12 cellular contexts compared by ENCODE assay signal in genomic region chr1:17207046-17207445, GRCh38. TPM values are rescaled to one million over a fixed set of nuclear protein-coding genes. Genes with fewer than 3 reads are reported as not detected.
DNase-seq lines count a peak whose midpoint lies in the region; ATAC-seq lines count a peak whose summit lies in the region.
"Had no signal": no experiment of that assay in that cellular context is flagged by ENCODE, and none has a peak within 500 bp of the region (broad histone marks: within the 10 kb centered on the region; RNA-seq: fewer than 3 reads in every experiment).

No MANE protein-coding gene starts in this region.

- no peaks in the 10 kb centered on the region for H3K36me3 Mint-ChIP-seq in activated naive CD4-positive, alpha-beta T cell treated with anti-CD3 and anti-CD28 coated beads for 36 hours (ENCODE audit: low read depth)

- peak; percentile 54 for ATAC-seq in GM21390 (IDR thresholded peaks at IDR 0.05; ENCODE audit: unreplicated experiment)
- ATAC-seq in GM21367 (IDR thresholded peaks at IDR 0.05; ENCODE audit: unreplicated experiment): no peak

- no peaks in the 10 kb centered on the region for H3K9me3 Mint-ChIP-seq in activated naive CD4-positive, alpha-beta T cell treated with anti-CD3 and anti-CD28 coated beads for 36 hours

- peaks cover 37% of the 10 kb centered on the region for H3K4me1 Mint-ChIP-seq in activated naive CD4-positive, alpha-beta T cell treated with anti-CD3 and anti-CD28 coated beads for 36 hours (ENCODE audit: low read depth)

- intact Hi-C loops in activated naive CD4-positive, alpha-beta T cell treated with anti-CD3 and anti-CD28 coated beads for 36 hours (cut with micrococcal nuclease): no loop called here

- H3K27ac Mint-ChIP-seq in activated naive CD4-positive, alpha-beta T cell treated with anti-CD3 and anti-CD28 coated beads for 36 hours: no peak overlapping the region

- H3K4me3 Mint-ChIP-seq in activated naive CD4-positive, alpha-beta T cell treated with anti-CD3 and anti-CD28 coated beads for 36 hours: no peak overlapping the region

- H3K27ac ChIP-seq in layer of hippocampus (ENCODE audit: low read depth, low read length): peak overlapping the region; percentile 47
- H3K27ac ChIP-seq: neutrophil had no signal

- H3K27me3 Mint-ChIP-seq in activated naive CD4-positive, alpha-beta T cell treated with anti-CD3 and anti-CD28 coated beads for 36 hours (ENCODE audit: low read depth): peaks cover 8% of the 10 kb centered on the region

- CTCF ChIA-PET in activated naive CD4-positive, alpha-beta T cell treated with anti-CD3 and anti-CD28 coated beads for 36 hours (lab: Charles Lee): interaction anchor here (2.1 kb wide), 1 partner anchor 82 kb away, joined by 7 read pairs; no protein-coding TSS in a partner anchor

- peak; percentile 21 for DNase-seq in COLO668 (lab: John Stamatoyannopoulos, UW; ENCODE audit: unreplicated experiment)
- peak; percentile 95 for DNase-seq in NOMO-1 treated with DMSO at 0.1 percent for 48 hours (lab: John Stamatoyannopoulos, UW; ENCODE audit: unreplicated experiment)
- no peak for DNase-seq in islet precursor cell
- no peak for DNase-seq in activated naive CD4-positive, alpha-beta T cell treated with anti-CD3 and anti-CD28 coated beads for 36 hours
- no peak for DNase-seq in NCI-H1436 treated with DMSO at 0.1 percent for 48 hours (lab: John Stamatoyannopoulos, UW)
- DNase-seq: activated CD4-positive, CD25-positive, alpha-beta regulatory T cell treated with anti-CD3 and anti-CD28 coated beads, Interleukin-2, amount 50 U/mL, for 72 hours; GF-D8 had no signal

- H3K27me3 ChIP-seq in layer of hippocampus (ENCODE audit: control insufficient read depth, insufficient read depth, low read length): no peaks in the 10 kb centered on the region

RNA-seq across cellular contexts. Expression of gene PADI1, which starts 2.1 kb away (rescaled TPM):
- total RNA-seq in activated naive CD4-positive, alpha-beta T cell treated with anti-CD3 and anti-CD28 coated beads for 36 hours: not detected
- total RNA-seq: temporal lobe had no signal

RNA-seq across cellular contexts. Expression of gene PADI3, which starts 41.9 kb away (rescaled TPM):
- total RNA-seq in activated naive CD4-positive, alpha-beta T cell treated with anti-CD3 and anti-CD28 coated beads for 36 hours: not detected
- total RNA-seq: temporal lobe had no signal

Comparison
In these comparisons a context has a peak if more than half of its experiments do, and no peak if none do; other contexts are left out.
1. DNase-seq: peak in COLO668 (single experiment) and NOMO-1 treated with DMSO at 0.1 percent for 48 hours (single experiment); none in islet precursor cell (single experiment), activated naive CD4-positive, alpha-beta T cell treated with anti-CD3 and anti-CD28 coated beads for 36 hours (single experiment) and NCI-H1436 treated with DMSO at 0.1 percent for 48 hours (single experiment).